Comparison of ENCODE assay signal across 1 cellular context in the genomic region with DNA sequence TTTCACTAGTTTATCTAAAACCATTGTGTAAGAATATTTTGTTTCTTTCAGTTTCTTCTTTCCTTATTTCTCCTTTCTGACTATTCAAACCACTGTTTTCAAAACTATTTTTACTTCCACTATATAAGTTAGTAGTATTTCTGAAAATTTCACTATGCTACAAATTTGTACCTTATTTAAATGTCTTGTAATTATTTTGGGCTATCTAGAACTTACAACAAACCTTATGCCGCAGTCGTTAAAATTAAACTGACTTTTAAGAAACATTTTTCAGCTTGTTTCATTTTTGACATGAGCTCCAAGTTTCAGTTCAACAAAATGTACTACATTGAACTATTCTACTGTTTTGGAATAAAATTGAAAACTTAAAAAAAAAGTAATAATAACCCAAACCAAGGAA.
A peak's percentile ranks its signal among the peaks of the same experiment; 100 is the strongest.
TF ChIP-seq lines count a peak whose summit lies in the region.

No MANE protein-coding gene starts in this region.

TF ChIP-seq in GM12878, 131 proteins besides CTCF, POLR2A, EP300 and RAD21:
- TF ChIP-seq CHD4 (IDR thresholded peaks at IDR 0.05): no peak; the same call in 1 of the 2 replicates
- no peak for TF ChIP-seq ESRRA (IDR thresholded peaks at IDR 0.05; ENCODE audit: low read length)
- no peak for TF ChIP-seq MTA2 (IDR thresholded peaks at IDR 0.05; ENCODE audit: low read depth)
- TF ChIP-seq, protein P1, sequence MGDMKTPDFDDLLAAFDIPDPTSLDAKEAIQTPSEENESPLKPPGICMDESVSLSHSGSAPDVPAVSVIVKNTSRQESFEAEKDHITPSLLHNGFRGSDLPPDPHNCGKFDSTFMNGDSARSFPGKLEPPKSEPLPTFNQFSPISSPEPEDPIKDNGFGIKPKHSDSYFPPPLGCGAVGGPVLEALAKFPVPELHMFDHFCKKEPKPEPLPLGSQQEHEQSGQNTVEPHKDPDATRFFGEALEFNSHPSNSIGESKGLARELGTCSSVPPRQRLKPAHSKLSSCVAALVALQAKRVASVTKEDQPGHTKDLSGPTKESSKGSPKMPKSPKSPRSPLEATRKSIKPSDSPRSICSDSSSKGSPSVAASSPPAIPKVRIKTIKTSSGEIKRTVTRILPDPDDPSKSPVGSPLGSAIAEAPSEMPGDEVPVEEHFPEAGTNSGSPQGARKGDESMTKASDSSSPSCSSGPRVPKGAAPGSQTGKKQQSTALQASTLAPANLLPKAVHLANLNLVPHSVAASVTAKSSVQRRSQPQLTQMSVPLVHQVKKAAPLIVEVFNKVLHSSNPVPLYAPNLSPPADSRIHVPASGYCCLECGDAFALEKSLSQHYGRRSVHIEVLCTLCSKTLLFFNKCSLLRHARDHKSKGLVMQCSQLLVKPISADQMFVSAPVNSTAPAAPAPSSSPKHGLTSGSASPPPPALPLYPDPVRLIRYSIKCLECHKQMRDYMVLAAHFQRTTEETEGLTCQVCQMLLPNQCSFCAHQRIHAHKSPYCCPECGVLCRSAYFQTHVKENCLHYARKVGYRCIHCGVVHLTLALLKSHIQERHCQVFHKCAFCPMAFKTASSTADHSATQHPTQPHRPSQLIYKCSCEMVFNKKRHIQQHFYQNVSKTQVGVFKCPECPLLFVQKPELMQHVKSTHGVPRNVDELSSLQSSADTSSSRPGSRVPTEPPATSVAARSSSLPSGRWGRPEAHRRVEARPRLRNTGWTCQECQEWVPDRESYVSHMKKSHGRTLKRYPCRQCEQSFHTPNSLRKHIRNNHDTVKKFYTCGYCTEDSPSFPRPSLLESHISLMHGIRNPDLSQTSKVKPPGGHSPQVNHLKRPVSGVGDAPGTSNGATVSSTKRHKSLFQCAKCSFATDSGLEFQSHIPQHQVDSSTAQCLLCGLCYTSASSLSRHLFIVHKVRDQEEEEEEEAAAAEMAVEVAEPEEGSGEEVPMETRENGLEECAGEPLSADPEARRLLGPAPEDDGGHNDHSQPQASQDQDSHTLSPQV (IDR thresholded peaks at IDR 0.05): no peak
- TF ChIP-seq SRF (IDR thresholded peaks at IDR 0.05; ENCODE audit: low read depth in 2 of 2, low read length in 2 of 2): no peak
- peak; percentile 66; the same call in 1 of the 2 replicates for TF ChIP-seq MEF2A (IDR thresholded peaks at IDR 0.05; ENCODE audit: insufficient read depth, low read depth, low read length)
- TF ChIP-seq, protein P2, sequence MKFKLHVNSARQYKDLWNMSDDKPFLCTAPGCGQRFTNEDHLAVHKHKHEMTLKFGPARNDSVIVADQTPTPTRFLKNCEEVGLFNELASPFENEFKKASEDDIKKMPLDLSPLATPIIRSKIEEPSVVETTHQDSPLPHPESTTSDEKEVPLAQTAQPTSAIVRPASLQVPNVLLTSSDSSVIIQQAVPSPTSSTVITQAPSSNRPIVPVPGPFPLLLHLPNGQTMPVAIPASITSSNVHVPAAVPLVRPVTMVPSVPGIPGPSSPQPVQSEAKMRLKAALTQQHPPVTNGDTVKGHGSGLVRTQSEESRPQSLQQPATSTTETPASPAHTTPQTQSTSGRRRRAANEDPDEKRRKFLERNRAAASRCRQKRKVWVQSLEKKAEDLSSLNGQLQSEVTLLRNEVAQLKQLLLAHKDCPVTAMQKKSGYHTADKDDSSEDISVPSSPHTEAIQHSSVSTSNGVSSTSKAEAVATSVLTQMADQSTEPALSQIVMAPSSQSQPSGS (IDR thresholded peaks at IDR 0.05; ENCODE audit: low read length): peak; percentile 48; the same call in 1 of the 2 replicates
- no peak for TF ChIP-seq CREB1 (IDR thresholded peaks at IDR 0.05; ENCODE audit: low read depth)
- TF ChIP-seq SPI1 (IDR thresholded peaks at IDR 0.05; ENCODE audit: borderline replicate concordance, insufficient read depth, low read depth, low read length): 0 out of 2 replicates have a peak, but pooled peaks have one; percentile 8
- peak; percentile 58; the same call in 1 of the 2 replicates for TF ChIP-seq NFIC (IDR thresholded peaks at IDR 0.05; ENCODE audit: low read depth, low read length)
- TF ChIP-seq, protein P3, sequence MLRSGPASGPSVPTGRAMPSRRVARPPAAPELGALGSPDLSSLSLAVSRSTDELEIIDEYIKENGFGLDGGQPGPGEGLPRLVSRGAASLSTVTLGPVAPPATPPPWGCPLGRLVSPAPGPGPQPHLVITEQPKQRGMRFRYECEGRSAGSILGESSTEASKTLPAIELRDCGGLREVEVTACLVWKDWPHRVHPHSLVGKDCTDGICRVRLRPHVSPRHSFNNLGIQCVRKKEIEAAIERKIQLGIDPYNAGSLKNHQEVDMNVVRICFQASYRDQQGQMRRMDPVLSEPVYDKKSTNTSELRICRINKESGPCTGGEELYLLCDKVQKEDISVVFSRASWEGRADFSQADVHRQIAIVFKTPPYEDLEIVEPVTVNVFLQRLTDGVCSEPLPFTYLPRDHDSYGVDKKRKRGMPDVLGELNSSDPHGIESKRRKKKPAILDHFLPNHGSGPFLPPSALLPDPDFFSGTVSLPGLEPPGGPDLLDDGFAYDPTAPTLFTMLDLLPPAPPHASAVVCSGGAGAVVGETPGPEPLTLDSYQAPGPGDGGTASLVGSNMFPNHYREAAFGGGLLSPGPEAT (IDR thresholded peaks at IDR 0.05; ENCODE audit: low read depth): no peak
- TF ChIP-seq TCF3 (IDR thresholded peaks at IDR 0.05; ENCODE audit: borderline replicate concordance, insufficient read depth, low read depth, low read length): no peak
- no peak for TF ChIP-seq YY1 (IDR thresholded peaks at IDR 0.05; ENCODE audit: low read depth, low read length)
- TF ChIP-seq, protein P4, sequence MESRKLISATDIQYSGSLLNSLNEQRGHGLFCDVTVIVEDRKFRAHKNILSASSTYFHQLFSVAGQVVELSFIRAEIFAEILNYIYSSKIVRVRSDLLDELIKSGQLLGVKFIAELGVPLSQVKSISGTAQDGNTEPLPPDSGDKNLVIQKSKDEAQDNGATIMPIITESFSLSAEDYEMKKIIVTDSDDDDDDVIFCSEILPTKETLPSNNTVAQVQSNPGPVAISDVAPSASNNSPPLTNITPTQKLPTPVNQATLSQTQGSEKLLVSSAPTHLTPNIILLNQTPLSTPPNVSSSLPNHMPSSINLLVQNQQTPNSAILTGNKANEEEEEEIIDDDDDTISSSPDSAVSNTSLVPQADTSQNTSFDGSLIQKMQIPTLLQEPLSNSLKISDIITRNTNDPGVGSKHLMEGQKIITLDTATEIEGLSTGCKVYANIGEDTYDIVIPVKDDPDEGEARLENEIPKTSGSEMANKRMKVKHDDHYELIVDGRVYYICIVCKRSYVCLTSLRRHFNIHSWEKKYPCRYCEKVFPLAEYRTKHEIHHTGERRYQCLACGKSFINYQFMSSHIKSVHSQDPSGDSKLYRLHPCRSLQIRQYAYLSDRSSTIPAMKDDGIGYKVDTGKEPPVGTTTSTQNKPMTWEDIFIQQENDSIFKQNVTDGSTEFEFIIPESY (IDR thresholded peaks at IDR 0.05): no peak
- TF ChIP-seq, protein P5, sequence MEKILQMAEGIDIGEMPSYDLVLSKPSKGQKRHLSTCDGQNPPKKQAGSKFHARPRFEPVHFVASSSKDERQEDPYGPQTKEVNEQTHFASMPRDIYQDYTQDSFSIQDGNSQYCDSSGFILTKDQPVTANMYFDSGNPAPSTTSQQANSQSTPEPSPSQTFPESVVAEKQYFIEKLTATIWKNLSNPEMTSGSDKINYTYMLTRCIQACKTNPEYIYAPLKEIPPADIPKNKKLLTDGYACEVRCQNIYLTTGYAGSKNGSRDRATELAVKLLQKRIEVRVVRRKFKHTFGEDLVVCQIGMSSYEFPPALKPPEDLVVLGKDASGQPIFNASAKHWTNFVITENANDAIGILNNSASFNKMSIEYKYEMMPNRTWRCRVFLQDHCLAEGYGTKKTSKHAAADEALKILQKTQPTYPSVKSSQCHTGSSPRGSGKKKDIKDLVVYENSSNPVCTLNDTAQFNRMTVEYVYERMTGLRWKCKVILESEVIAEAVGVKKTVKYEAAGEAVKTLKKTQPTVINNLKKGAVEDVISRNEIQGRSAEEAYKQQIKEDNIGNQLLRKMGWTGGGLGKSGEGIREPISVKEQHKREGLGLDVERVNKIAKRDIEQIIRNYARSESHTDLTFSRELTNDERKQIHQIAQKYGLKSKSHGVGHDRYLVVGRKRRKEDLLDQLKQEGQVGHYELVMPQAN (conservative IDR thresholded peaks at IDR 0.05): no peak
- TF ChIP-seq, protein P6, sequence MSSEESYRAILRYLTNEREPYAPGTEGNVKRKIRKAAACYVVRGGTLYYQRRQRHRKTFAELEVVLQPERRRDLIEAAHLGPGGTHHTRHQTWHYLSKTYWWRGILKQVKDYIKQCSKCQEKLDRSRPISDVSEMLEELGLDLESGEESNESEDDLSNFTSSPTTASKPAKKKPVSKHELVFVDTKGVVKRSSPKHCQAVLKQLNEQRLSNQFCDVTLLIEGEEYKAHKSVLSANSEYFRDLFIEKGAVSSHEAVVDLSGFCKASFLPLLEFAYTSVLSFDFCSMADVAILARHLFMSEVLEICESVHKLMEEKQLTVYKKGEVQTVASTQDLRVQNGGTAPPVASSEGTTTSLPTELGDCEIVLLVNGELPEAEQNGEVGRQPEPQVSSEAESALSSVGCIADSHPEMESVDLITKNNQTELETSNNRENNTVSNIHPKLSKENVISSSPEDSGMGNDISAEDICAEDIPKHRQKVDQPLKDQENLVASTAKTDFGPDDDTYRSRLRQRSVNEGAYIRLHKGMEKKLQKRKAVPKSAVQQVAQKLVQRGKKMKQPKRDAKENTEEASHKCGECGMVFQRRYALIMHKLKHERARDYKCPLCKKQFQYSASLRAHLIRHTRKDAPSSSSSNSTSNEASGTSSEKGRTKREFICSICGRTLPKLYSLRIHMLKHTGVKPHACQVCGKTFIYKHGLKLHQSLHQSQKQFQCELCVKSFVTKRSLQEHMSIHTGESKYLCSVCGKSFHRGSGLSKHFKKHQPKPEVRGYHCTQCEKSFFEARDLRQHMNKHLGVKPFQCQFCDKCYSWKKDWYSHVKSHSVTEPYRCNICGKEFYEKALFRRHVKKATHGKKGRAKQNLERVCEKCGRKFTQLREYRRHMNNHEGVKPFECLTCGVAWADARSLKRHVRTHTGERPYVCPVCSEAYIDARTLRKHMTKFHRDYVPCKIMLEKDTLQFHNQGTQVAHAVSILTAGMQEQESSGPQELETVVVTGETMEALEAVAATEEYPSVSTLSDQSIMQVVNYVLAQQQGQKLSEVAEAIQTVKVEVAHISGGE (CRISPR knock-in tag; IDR thresholded peaks at IDR 0.05): no peak
- TF ChIP-seq BACH1 (IDR thresholded peaks at IDR 0.05; ENCODE audit: borderline replicate concordance): no peak
TF ChIP-seq in GM12878: peak in this region for 4.
